ENCODE assay signal across 8 cellular contexts in genomic region chr2:85826990-85827878, GRCh38.
DNase-seq lines count a peak whose midpoint lies in the region; ATAC-seq and TF ChIP-seq lines count a peak whose summit lies in the region.

No MANE protein-coding gene starts in this region.

- H3K9ac ChIP-seq in HCT116 (ENCODE audit: low read length): no peak overlapping the region

- H4K20me1 ChIP-seq in HCT116 (ENCODE audit: insufficient read depth) (no peaks in the 10 kb centered on the region), hepatocyte (ENCODE audit: insufficient read depth, poor library complexity, severe bottlenecking) (no peaks in the 10 kb centered on the region)

- H2AFZ ChIP-seq in HCT116 (ENCODE audit: low read depth, low read length, poor library complexity, severe bottlenecking) (peak overlapping the region; percentile 24), hepatocyte (peak overlapping the region; percentile 83)

- no peaks in the 10 kb centered on the region for H3K79me2 ChIP-seq in HCT116 (ENCODE audit: insufficient read depth, low read length)
- no peaks in the 10 kb centered on the region for H3K79me2 ChIP-seq in hepatocyte

- TF ChIP-seq POLR2A in HCT116 (IDR thresholded peaks at IDR 0.05; ENCODE audit: borderline replicate concordance, extremely low read depth, insufficient read depth, insufficient read length) (no peak), sigmoid colon (IDR thresholded peaks at IDR 0.05) (no peak)

- H3K4me1 ChIP-seq in HCT116 (ENCODE audit: control insufficient read depth in 1 of 2, insufficient read depth in 2 of 2, low read length in 2 of 2): peaks cover 3 to 5% of the 10 kb centered on the region in 2 experiments; a peak in 1 of 4 replicates
- H3K4me1 ChIP-seq in hepatocyte (ENCODE audit: insufficient read depth): no peaks in the 10 kb centered on the region
- H3K4me1 ChIP-seq in sigmoid colon: peaks cover 0 to 12% (median 6%) of the 10 kb centered on the region in 4 donors

- H3K36me3 ChIP-seq in HCT116 (ENCODE audit: control insufficient read depth in 1 of 2, insufficient read depth in 2 of 2, low read length in 2 of 2): no peaks in the 10 kb centered on the region
- no peaks in the 10 kb centered on the region for H3K36me3 ChIP-seq in hepatocyte (replicated peaks; ENCODE audit: insufficient read depth, low read depth)
- H3K36me3 ChIP-seq in sigmoid colon: no peaks in the 10 kb centered on the region

- CTCF ChIA-PET in HCT116 (lab: Charles Lee): interaction anchor here (0.5 to 3.6 kb wide), 32 partner anchors 9 to 545 kb away, joined by 3 to 95 read pairs (median 3); partner anchors contain the start of genes ATOH8, IMMT, POLR1A and PTCD3

- no TSS peak for BruUV-seq in HCT116 (replicated peaks; lab: Mats Ljungman, UMichigan)

- TF ChIP-seq CTCF in HCT116 (IDR thresholded peaks at IDR 0.05 in 2 of 3, conservative IDR thresholded peaks at IDR 0.05 in 1 of 3; ENCODE audit: borderline replicate concordance in 1 of 3, insufficient read depth in 1 of 3, low read depth in 2 of 3, low read length in 2 of 3) (peak; percentile 84 to 88 (median 86)), hepatocyte (IDR thresholded peaks at IDR 0.05; ENCODE audit: poor library complexity) (peak; percentile 95), sigmoid colon (IDR thresholded peaks at IDR 0.05) (peak; percentile 90 to 95 (median 92))

- H3K27ac ChIP-seq in HCT116 (ENCODE audit: low read depth, low read length) (no peak overlapping the region), hepatocyte (no peak overlapping the region), sigmoid colon (no peak overlapping the region)

- intact Hi-C loops in HCT116 (cut with micrococcal nuclease) (loop anchor here (1.0 kb wide), 1 partner anchor 251 kb away; no protein-coding TSS in a partner anchor), sigmoid colon (cut with DNase I) (loop anchor here (1.0 kb wide), 2 partner anchors 62 to 252 kb away; no protein-coding TSS in a partner anchor)

- 42% methylated on average over 20 of the region's 20 CpGs for WGBS in hepatocyte (ENCODE audit: low lambda C conversion rate, missing lambda C conversion rate)
- WGBS in sigmoid colon, 2 donors: 21 to 32% methylated on average over 20 of the region's 20 CpGs

- H3K4me3 ChIP-seq in HCT116 (replicated peaks in 1 of 2; ENCODE audit: low read depth in 1 of 2, low read length in 2 of 2): peak overlapping the region; percentile 21 to 24; a peak in 3 of 4 replicates
- H3K4me3 ChIP-seq in hepatocyte: no peak overlapping the region
- H3K4me3 ChIP-seq in sigmoid colon: peak overlapping the region in 2 of 4 donors; percentile 18 to 21

- no peak for TF ChIP-seq EP300 in sigmoid colon (IDR thresholded peaks at IDR 0.05)

- H3K9me2 ChIP-seq in HCT116 (ENCODE audit: insufficient read depth) (no peaks in the 10 kb centered on the region), hepatocyte (replicated peaks; ENCODE audit: insufficient read depth) (no peaks in the 10 kb centered on the region)

- H3K9me3 ChIP-seq in HCT116 (ENCODE audit: control insufficient read depth in 1 of 2, insufficient read depth in 1 of 2, low read depth in 1 of 2, low read length in 2 of 2): no peaks in the 10 kb centered on the region
- no peaks in the 10 kb centered on the region for H3K9me3 ChIP-seq in hepatocyte (ENCODE audit: low read depth)
- H3K9me3 ChIP-seq in sigmoid colon: no peaks in the 10 kb centered on the region

- ATAC-seq in HCT116 (peak; percentile 98), GM21528 (IDR thresholded peaks at IDR 0.05; ENCODE audit: low FRiP score, unreplicated experiment) (no peak)

- DNase-seq in DMS153 (lab: John Stamatoyannopoulos, UW) (peak; percentile 21), HCT116 (ENCODE audit: low read depth, low spot score) (peak; percentile 27), NCI-H1930 (lab: John Stamatoyannopoulos, UW) (peak; percentile 29 to 63), T-helper 22 cell (ENCODE audit: low read depth) (peak; percentile 54), anterior cingulate cortex (lab: John Stamatoyannopoulos, UW) (peak in 51 of 58 donors; percentile 9 to 79 (median 42)), hepatocyte (ENCODE audit: low spot score) (peak; percentile 82), sigmoid colon (peak; percentile 88)

- RAD21 ChIA-PET in HCT116 (lab: Charles Lee; ENCODE audit: low non-redundant PET in 1 of 2, low total read pairs in 2 of 2, uncharacterized antibody in 2 of 2, unreplicated experiment in 2 of 2): interaction anchor here (0.6 to 1.7 kb wide), 8 partner anchors 63 to 253 kb away, joined by 3 to 22 read pairs (median 5); no protein-coding TSS in a partner anchor

- H3K4me2 ChIP-seq in HCT116 (ENCODE audit: low read length) (peak overlapping the region; percentile 75), hepatocyte (peak overlapping the region; percentile 72)

- TF ChIP-seq RAD21 in HCT116 (IDR thresholded peaks at IDR 0.05; ENCODE audit: low read depth): peak; percentile 96

- POLR2A ChIA-PET in HCT116 (lab: Charles Lee): no interaction called here

- no peaks in the 10 kb centered on the region for H3K27me3 ChIP-seq in HCT116 (ENCODE audit: insufficient read depth, low read length)
- H3K27me3 ChIP-seq in hepatocyte: no peaks in the 10 kb centered on the region
- no peaks in the 10 kb centered on the region for H3K27me3 ChIP-seq in sigmoid colon

TF ChIP-seq in HCT116, 20 proteins besides CTCF, POLR2A, EP300 and RAD21:
- TF ChIP-seq SRF (IDR thresholded peaks at IDR 0.05; ENCODE audit: low read depth) (no peak), EGR1 (IDR thresholded peaks at IDR 0.05; ENCODE audit: low read depth) (no peak), SP1 (IDR thresholded peaks at IDR 0.05; ENCODE audit: low read depth) (no peak), MAX (IDR thresholded peaks at IDR 0.05) (no peak), REST (IDR thresholded peaks at IDR 0.05; ENCODE audit: low read depth) (no peak), SIN3A (IDR thresholded peaks at IDR 0.05; ENCODE audit: low read depth) (no peak), ZNF274 (IDR thresholded peaks at IDR 0.05; ENCODE audit: low read depth, low read length) (no peak), POLR2AphosphoS5 (IDR thresholded peaks at IDR 0.05; ENCODE audit: low read depth, low read length) (no peak), EZH2phosphoT487 (IDR thresholded peaks at IDR 0.05; ENCODE audit: borderline replicate concordance) (no peak), YY1 (IDR thresholded peaks at IDR 0.05; ENCODE audit: extremely low read depth, insufficient replicate concordance, low read depth, low read length) (no peak)
- TF ChIP-seq, protein P1, sequence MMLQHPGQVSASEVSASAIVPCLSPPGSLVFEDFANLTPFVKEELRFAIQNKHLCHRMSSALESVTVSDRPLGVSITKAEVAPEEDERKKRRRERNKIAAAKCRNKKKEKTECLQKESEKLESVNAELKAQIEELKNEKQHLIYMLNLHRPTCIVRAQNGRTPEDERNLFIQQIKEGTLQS (IDR thresholded peaks at IDR 0.05): no peak

Comparison
In these comparisons a context has a peak if more than half of its experiments do, and no peak if none do; other contexts are left out.
1. DNase-seq: peak in every context shown above with its lines; median percentile 88 in sigmoid colon; 82 in hepatocyte; 54 in T-helper 22 cell; 46 in NCI-H1930; 42 in anterior cingulate cortex; 27 in HCT116; 21 in DMS153.